ENCODE assay signal across 8 cellular contexts in the genomic region with DNA sequence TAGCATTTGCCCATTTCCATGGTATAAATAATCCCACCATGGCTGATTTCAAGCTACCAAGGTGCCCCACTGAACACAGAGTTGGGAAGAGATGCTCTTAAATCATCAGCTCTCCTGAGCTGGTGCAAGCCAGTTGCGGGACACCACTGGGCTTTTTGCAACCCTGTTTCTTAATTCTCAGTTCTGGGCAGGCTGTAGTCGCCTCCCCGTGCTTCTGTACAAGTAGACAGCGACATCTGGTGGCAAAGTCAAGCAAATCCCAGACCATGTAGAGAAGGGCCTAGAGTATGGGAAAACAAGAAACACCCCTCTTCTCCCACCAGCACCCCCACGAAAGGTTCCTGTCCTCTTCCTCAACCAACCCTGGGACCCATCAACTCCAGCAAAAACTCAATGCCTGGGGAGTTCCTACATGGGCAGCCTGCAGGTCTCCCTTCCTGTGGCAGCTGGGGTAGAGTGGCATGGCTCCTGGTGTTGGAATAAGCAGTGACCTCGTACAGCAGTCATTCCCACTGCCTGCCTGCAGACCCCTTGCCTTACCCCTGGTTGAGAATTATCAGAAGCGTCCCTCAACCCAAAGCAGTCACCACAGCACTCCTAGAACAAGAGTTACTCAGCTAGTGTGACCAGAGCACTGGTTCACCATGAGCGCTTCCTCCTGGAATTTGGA.
DNase-seq lines count a peak whose midpoint lies in the region; ATAC-seq and TF ChIP-seq lines count a peak whose summit lies in the region.

No MANE protein-coding gene starts in this region.

- no peak overlapping the region for H3K27ac Mint-ChIP-seq in activated CD4-positive, alpha-beta T cell treated with anti-CD3 and anti-CD28 coated beads, Interleukin-2, amount 10 ng/mL, durations not matched to agents 24 days and 14 days

- DNase-seq in activated gamma-delta T cell treated with Interleukin-2 at 50 U/mL for 16 hours (peak; percentile 65), activated gamma-delta T cell (lab: John Stamatoyannopoulos, UW) (no peak), NCI-H345 (lab: John Stamatoyannopoulos, UW) (peak; percentile 51), dermis microvascular lymphatic vessel endothelial cell (ENCODE audit: low read depth in 2 of 2) (peak; percentile 53 to 68), lower lobe of right lung (peak; percentile 62)
- DNase-seq in activated CD4-positive, alpha-beta T cell treated with anti-CD3 and anti-CD28 coated beads, Interleukin-2, amount 10 ng/mL, durations not matched to agents 24 days and 14 days = peak; percentile 90
- DNase-seq in stimulated activated CD8-positive, alpha-beta memory T cell treated with anti-CD3 and anti-CD28 coated beads, Interleukin-12 subunit alpha, Interleukin-12 subunit beta, amount 100 ng/mL, for 4 hours (ENCODE audit: low read depth) = peak; percentile 38

- H3K9me3 ChIP-seq in lower lobe of right lung = no peaks in the 10 kb centered on the region

- TF ChIP-seq CTCF in lower lobe of right lung (IDR thresholded peaks at IDR 0.05) = peak; percentile 82

- H3K36me3 Mint-ChIP-seq in activated CD4-positive, alpha-beta T cell treated with anti-CD3 and anti-CD28 coated beads, Interleukin-2, amount 10 ng/mL, durations not matched to agents 24 days and 14 days (ENCODE audit: low read depth) = no peaks in the 10 kb centered on the region

- ATAC-seq in lower lobe of right lung (peak; percentile 85 to 87), GM18520 (IDR thresholded peaks at IDR 0.05; ENCODE audit: unreplicated experiment) (no peak)

- H3K27ac ChIP-seq in lower lobe of right lung = no peak overlapping the region

- H3K4me3 ChIP-seq in lower lobe of right lung = no peak overlapping the region

- H3K27me3 Mint-ChIP-seq in activated CD4-positive, alpha-beta T cell treated with anti-CD3 and anti-CD28 coated beads, Interleukin-2, amount 10 ng/mL, durations not matched to agents 24 days and 14 days = peaks cover 44% of the 10 kb centered on the region

- peaks cover 37% of the 10 kb centered on the region for H3K27me3 ChIP-seq in lower lobe of right lung (ENCODE audit: low read depth)

- H3K4me1 Mint-ChIP-seq in activated CD4-positive, alpha-beta T cell treated with anti-CD3 and anti-CD28 coated beads, Interleukin-2, amount 10 ng/mL, durations not matched to agents 24 days and 14 days = no peaks in the 10 kb centered on the region

- H3K4me1 ChIP-seq in lower lobe of right lung = no peaks in the 10 kb centered on the region

- intact Hi-C loops in activated CD4-positive, alpha-beta T cell treated with anti-CD3 and anti-CD28 coated beads, Interleukin-2, amount 10 ng/mL, durations not matched to agents 24 days and 14 days (cut with micrococcal nuclease) = loop anchor here (2.0 to 5.0 kb wide), 4 partner anchors 79 to 203 kb away; no protein-coding TSS in a partner anchor
- intact Hi-C loops in lower lobe of right lung (cut with DNase I) = no loop called here

- no peak overlapping the region for H3K4me3 Mint-ChIP-seq in activated CD4-positive, alpha-beta T cell treated with anti-CD3 and anti-CD28 coated beads, Interleukin-2, amount 10 ng/mL, durations not matched to agents 24 days and 14 days

- H3K36me3 ChIP-seq in lower lobe of right lung = no peaks in the 10 kb centered on the region

- no peaks in the 10 kb centered on the region for H3K9me3 Mint-ChIP-seq in activated CD4-positive, alpha-beta T cell treated with anti-CD3 and anti-CD28 coated beads, Interleukin-2, amount 10 ng/mL, durations not matched to agents 24 days and 14 days
